Comparison of ENCODE assay signal across 25 cellular contexts in the genomic region with DNA sequence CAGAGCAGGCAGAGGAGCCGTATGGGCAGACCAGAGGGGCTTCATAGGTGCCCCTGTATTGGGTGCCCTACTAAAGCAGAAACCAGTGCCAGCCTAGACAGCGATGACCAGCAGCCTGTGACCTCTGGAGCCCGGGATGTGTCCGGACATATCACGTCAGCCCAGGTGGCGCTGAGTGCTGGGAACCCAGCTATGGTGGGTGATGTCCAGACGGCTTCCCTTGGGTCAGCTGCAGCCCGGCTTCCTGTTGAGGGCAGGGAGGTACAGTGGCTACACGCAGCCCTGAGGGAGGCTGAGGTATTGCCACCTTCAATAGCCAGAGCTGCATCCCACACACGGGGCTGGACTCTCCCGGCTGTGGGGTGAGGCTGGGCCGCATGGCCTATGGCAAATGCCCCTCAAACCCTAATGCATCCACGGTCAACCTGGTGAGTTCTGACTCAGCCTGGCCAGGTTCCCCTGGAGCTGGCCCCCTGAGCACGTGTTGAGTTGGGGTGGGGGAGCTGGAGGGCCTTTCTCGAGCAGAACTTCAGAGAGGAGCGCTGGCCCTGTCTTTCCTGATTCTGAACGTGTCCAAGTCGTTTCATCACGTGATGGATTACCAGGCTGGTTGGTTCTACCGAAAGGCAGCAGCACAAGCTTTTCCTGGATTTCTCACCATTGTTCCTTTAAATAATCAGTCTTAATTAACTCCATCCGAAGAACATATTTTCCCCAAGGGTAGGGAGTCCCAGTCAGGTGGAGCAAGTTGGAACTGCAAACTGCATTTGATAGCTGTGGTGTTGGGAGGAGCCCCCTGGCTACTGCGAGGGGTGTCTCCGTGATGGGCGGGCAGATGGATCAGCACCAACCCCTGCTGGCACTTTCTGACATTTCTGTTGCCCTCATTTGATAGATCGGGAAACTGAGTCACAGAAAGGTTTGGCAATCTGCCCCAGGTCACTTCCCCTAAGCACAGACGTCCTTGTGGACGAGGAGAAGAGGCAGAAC. TPM values are rescaled to one million over a fixed set of nuclear protein-coding genes. Genes with fewer than 3 reads are reported as not detected.
"Had no signal": no experiment of that assay in that cellular context is flagged by ENCODE, and none has a peak within 500 bp of the region (broad histone marks: within the 10 kb centered on the region; RNA-seq: fewer than 3 reads in every experiment).

No MANE protein-coding gene starts in this region.

- H3K36me3 Mint-ChIP-seq: activated naive CD4-positive, alpha-beta T cell treated with anti-CD3 and anti-CD28 coated beads, Interleukin-2, amount 50 U/mL, for 24 hours had no signal

- H3K36me3 ChIP-seq: adrenal gland, cardiac muscle cell, spleen, thoracic aorta had no signal

- FAIRE-seq: islet of Langerhans had no signal

- H3K4me3 ChIP-seq: adrenal gland, cardiac muscle cell, spleen, thoracic aorta had no signal

- H3K4me3 Mint-ChIP-seq: activated naive CD4-positive, alpha-beta T cell treated with anti-CD3 and anti-CD28 coated beads, Interleukin-2, amount 50 U/mL, for 24 hours; activated T-cell treated with anti-CD3 and anti-CD28 coated beads, Interleukin-2, amount 50 U/mL, for 72 hours; stimulated activated memory B cell treated with anti-CD40 and anti-IgM and Interleukin-4, amounts not matched to agents 10 μg/mL and 1 μg/mL and 100 μg/mL, for 72 hours had no signal

- H2AFZ ChIP-seq: parathyroid adenoma had no signal

- DNase-seq: activated CD8-positive, alpha-beta memory T cell treated with anti-CD3 and anti-CD28 coated beads for 24 hours; activated CD8-positive, alpha-beta memory T cell treated with anti-CD3 and anti-CD28 coated beads, Interleukin-2, amount 50 U/mL, for 48 hours; activated gamma-delta T cell; activated T-cell treated with anti-CD3 and anti-CD28 coated beads, Interleukin-2, amount 50 U/mL, for 72 hours; adrenal gland; dermis blood vessel endothelial cell; effector memory CD4-positive, alpha-beta T cell; foreskin keratinocyte; hippocampal formation; left colon; spleen; stimulated activated CD4-positive, alpha-beta T cell treated with anti-CD3 and anti-CD28 coated beads, Interleukin-4, amount 100 ng/mL, for 4 hours; T1000 had no signal

- H3K9me3 ChIP-seq: adrenal gland, spleen, thoracic aorta had no signal

- H3K9me3 Mint-ChIP-seq: activated naive CD4-positive, alpha-beta T cell treated with anti-CD3 and anti-CD28 coated beads, Interleukin-2, amount 50 U/mL, for 24 hours; activated T-cell treated with anti-CD3 and anti-CD28 coated beads, Interleukin-2, amount 50 U/mL, for 72 hours; stimulated activated memory B cell treated with anti-CD40 and anti-IgM and Interleukin-4, amounts not matched to agents 10 μg/mL and 1 μg/mL and 100 μg/mL, for 72 hours had no signal

- ATAC-seq: activated T-cell treated with anti-CD3 and anti-CD28 coated beads, Interleukin-2, amount 50 U/mL, for 72 hours; foreskin keratinocyte; left colon had no signal

- H3K4me1 ChIP-seq: adrenal gland, foreskin keratinocyte had no signal

- H3K27ac Mint-ChIP-seq: activated naive CD4-positive, alpha-beta T cell treated with anti-CD3 and anti-CD28 coated beads, Interleukin-2, amount 50 U/mL, for 24 hours; activated T-cell treated with anti-CD3 and anti-CD28 coated beads, Interleukin-2, amount 50 U/mL, for 72 hours; stimulated activated memory B cell treated with anti-CD40 and anti-IgM and Interleukin-4, amounts not matched to agents 10 μg/mL and 1 μg/mL and 100 μg/mL, for 72 hours had no signal

- H3K4me1 Mint-ChIP-seq: activated naive CD4-positive, alpha-beta T cell treated with anti-CD3 and anti-CD28 coated beads, Interleukin-2, amount 50 U/mL, for 24 hours had no signal

- H3K9ac ChIP-seq: parathyroid adenoma had no signal

- H3K27ac ChIP-seq: cardiac muscle cell, epithelial cell of prostate, foreskin keratinocyte, parathyroid adenoma, thoracic aorta had no signal

RNA-seq across cellular contexts. Expression of a gene that starts 7.1 kb away (rescaled TPM):
- total RNA-seq: dermis blood vessel endothelial cell; fibroblast of lung; foreskin keratinocyte; myocyte; T-helper 1 cell treated with Interleukin-12 subunit alpha and Interleukin-12 subunit beta and Interleukin-4 antibody, amounts not matched to agents 30 ng/mL and 1 ng/mL, for 36 hours; thoracic aorta had no signal
- polyA plus RNA-seq: fibroblast of lung had no signal

RNA-seq across cellular contexts. Expression of a gene that starts 49.8 kb away (rescaled TPM):
- total RNA-seq: activated T-cell treated with anti-CD3 and anti-CD28 coated beads, Interleukin-2, amount 50 U/mL, for 72 hours; cardiac muscle cell; dermis blood vessel endothelial cell; fibroblast of lung; foreskin keratinocyte; left colon; lung microvascular endothelial cell; myocyte; T-helper 1 cell treated with Interleukin-12 subunit alpha and Interleukin-12 subunit beta and Interleukin-4 antibody, amounts not matched to agents 30 ng/mL and 1 ng/mL, for 36 hours; thoracic aorta; urinary bladder had no signal
- polyA plus RNA-seq: cardiac muscle cell, fibroblast of lung, foreskin keratinocyte, spleen, urinary bladder had no signal
